In the genomic region with DNA sequence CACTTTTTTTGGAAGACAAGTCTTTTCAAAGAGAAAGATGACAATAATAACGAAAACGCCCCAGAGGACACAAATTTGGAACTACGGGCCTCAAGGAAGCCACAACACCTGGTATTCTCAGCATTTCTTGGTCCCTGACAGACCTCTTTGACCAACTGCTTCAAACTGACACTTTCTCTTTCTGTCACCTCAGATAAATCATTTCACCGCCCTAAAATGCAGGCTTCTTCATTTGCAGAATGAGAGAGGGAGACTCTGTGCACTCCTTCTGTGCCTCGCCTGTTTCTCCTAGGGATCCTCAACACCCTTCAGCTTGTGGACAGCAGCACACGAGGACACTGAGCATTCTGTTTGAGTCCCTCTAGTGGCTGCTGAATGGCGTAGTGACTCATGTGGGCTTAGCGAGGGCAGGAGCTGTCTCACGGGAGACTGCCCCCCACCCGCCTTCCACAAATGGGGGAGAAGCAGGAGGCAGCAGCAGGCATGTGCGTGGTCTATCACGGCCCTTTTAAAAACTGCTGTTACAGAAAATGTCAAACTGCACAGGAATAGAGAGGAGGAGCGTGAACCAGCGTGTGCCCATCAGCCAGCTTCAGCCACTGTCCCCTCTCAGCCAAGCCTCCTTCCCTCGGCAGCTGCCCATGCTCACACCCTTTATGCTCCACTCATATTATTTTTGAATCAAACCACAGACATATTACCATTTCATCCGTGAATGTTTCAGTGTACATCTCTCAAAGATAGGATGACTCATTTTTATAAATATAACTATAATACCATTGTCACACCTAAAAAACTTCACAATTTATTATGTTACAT, we compare ENCODE assay signal across 8 cellular contexts. TPM values are rescaled to one million over a fixed set of nuclear protein-coding genes. Genes with fewer than 3 reads are reported as not detected.
DNase-seq lines count a peak whose midpoint lies in the region; ATAC-seq, FAIRE-seq and TF ChIP-seq lines count a peak whose summit lies in the region.

No MANE protein-coding gene starts in this region.

- 78% methylated on average over 16 of the region's 16 CpGs for WGBS in A549 (ENCODE audit: missing lambda C conversion rate)
- WGBS in gastroesophageal sphincter (ENCODE audit: low coverage in 1 of 2), 2 donors: 49 to 75% methylated on average over 10 to 12 of the region's 16 CpGs

- H3K4me2 ChIP-seq in A549 (no peak overlapping the region), Loucy (ENCODE audit: low read depth, low read length, poor library complexity, severe bottlenecking) (no peak overlapping the region)

- peaks cover 39% of the 10 kb centered on the region for H3K36me3 Mint-ChIP-seq in nephron progenitor cell (ENCODE audit: low read depth)

- H3K4me3 ChIP-seq in A549 (no peak overlapping the region), HEK293 (ENCODE audit: low read depth, low read length) (no peak overlapping the region), Loucy (ENCODE audit: low read length, poor library complexity, severe bottlenecking) (no peak overlapping the region), gastroesophageal sphincter (no peak overlapping the region)

- H3K4me3 Mint-ChIP-seq in nephron progenitor cell: no peak overlapping the region

- H3K9me2 ChIP-seq in Loucy (replicated peaks; ENCODE audit: low read depth, low read length): no peaks in the 10 kb centered on the region

- H3K27ac Mint-ChIP-seq in nephron progenitor cell: no peak overlapping the region

- H3K27ac ChIP-seq in A549 (no peak overlapping the region), HEK293 (ENCODE audit: extremely low read depth, low read depth, low read length) (no peak overlapping the region), gastroesophageal sphincter (no peak overlapping the region)

- DNase-seq in A549 (ENCODE audit: low read depth in 1 of 2, low spot score in 1 of 2): peak; percentile 53 to 60
- no peak for DNase-seq in GM12891 (ENCODE audit: insufficient read length, low spot score)
- peak; percentile 20 to 59 for DNase-seq in dermis microvascular lymphatic vessel endothelial cell (ENCODE audit: low read depth in 2 of 2)
- DNase-seq in nephron progenitor cell: peak; percentile 17
- no peak for DNase-seq in NCI-H345 treated with DMSO at 0.1 percent for 48 hours (lab: John Stamatoyannopoulos, UW; ENCODE audit: unreplicated experiment)

- H3K36me3 ChIP-seq in HEK293 (ENCODE audit: control insufficient read depth in 2 of 2, insufficient read depth in 1 of 2, low read length in 2 of 2) (peaks cover 0 to 3% of the 10 kb centered on the region in 2 experiments; a peak in 1 of 3 replicates), Loucy (ENCODE audit: insufficient read depth, low read length) (no peaks in the 10 kb centered on the region), gastroesophageal sphincter (peaks cover 0 to 29% of the 10 kb centered on the region in 2 donors)

- peak; percentile 25 to 38; a peak in 3 of 5 replicates for TF ChIP-seq RAD21 in A549 (conservative IDR thresholded peaks at IDR 0.05 in 1 of 2, IDR thresholded peaks at IDR 0.05 in 1 of 2)

- CTCF ChIA-PET in A549 (lab: Yijun Ruan, JAX) (interaction anchor here (0.7 to 2.7 kb wide), 10 partner anchors 9 to 426 kb away, joined by 3 to 14 read pairs (median 4); no protein-coding TSS in a partner anchor), HEK293 (lab: Yijun Ruan, JAX) (interaction anchor here (0.6 to 1.3 kb wide), 8 partner anchors 13 to 1146 kb away, joined by 3 to 6 read pairs (median 3); no protein-coding TSS in a partner anchor)

- H3K4me1 ChIP-seq in A549: peaks cover 4% of the 10 kb centered on the region; the same call in 1 of the 3 replicates
- H3K4me1 ChIP-seq in HEK293 (ENCODE audit: control insufficient read depth, insufficient read depth, low read length): no peaks in the 10 kb centered on the region
- peaks cover 18% of the 10 kb centered on the region for H3K4me1 ChIP-seq in Loucy (ENCODE audit: insufficient read depth, low read length, poor library complexity, severe bottlenecking)
- H3K4me1 ChIP-seq in gastroesophageal sphincter: no peaks in the 10 kb centered on the region

- H3K79me2 ChIP-seq in Loucy (ENCODE audit: insufficient read depth, low read length): no peaks in the 10 kb centered on the region

- no peak overlapping the region for H3K9ac ChIP-seq in Loucy (ENCODE audit: low read depth, low read length, poor library complexity, severe bottlenecking)

- H4K20me1 ChIP-seq in Loucy (ENCODE audit: insufficient read depth, low read length, poor library complexity, severe bottlenecking): no peaks in the 10 kb centered on the region

- no peak overlapping the region for H2AFZ ChIP-seq in Loucy (ENCODE audit: low read length)

- peak; percentile 88 to 91; a peak in 5 of 6 replicates for ATAC-seq in A549
- ATAC-seq in gastroesophageal sphincter: no peak

- H3K9me3 Mint-ChIP-seq in nephron progenitor cell: no peaks in the 10 kb centered on the region

- peaks cover 6% of the 10 kb centered on the region for H3K27me3 Mint-ChIP-seq in nephron progenitor cell (ENCODE audit: low read depth, poor library complexity)

- FAIRE-seq in A549 (lab: Jason Lieb, UNC) (no peak), GM12891 (lab: Jason Lieb, UNC) (peak; percentile 97)

- POLR2A ChIA-PET in A549 (lab: Yijun Ruan, JAX): no interaction called here
- POLR2A ChIA-PET in HEK293 (lab: Yijun Ruan, JAX): no interaction called here

- TF ChIP-seq EP300 in A549 (IDR thresholded peaks at IDR 0.05) (no peak), gastroesophageal sphincter (IDR thresholded peaks at IDR 0.05) (no peak)

- TF ChIP-seq POLR2A in A549 (IDR thresholded peaks at IDR 0.05; ENCODE audit: low read length) (no peak), GM12891 (IDR thresholded peaks at IDR 0.05; ENCODE audit: low read depth, low read length) (peak; percentile 50; the same call in 1 of the 2 replicates), gastroesophageal sphincter (IDR thresholded peaks at IDR 0.05) (no peak)

- H3K9me3 ChIP-seq in A549 (no peaks in the 10 kb centered on the region), HEK293 (ENCODE audit: control insufficient read depth, insufficient read depth, low read depth, low read length) (no peaks in the 10 kb centered on the region), Loucy (ENCODE audit: insufficient read depth, low read depth, low read length) (no peaks in the 10 kb centered on the region), gastroesophageal sphincter (no peaks in the 10 kb centered on the region)

- H3K27me3 ChIP-seq in Loucy (ENCODE audit: insufficient read depth, low read length, poor library complexity, severe bottlenecking) (no peaks in the 10 kb centered on the region), gastroesophageal sphincter (no peaks in the 10 kb centered on the region)

- no peaks in the 10 kb centered on the region for H3F3A ChIP-seq in Loucy (ENCODE audit: low read depth)

- TF ChIP-seq CTCF in A549 (IDR thresholded peaks at IDR 0.05) (peak; percentile 43), HEK293 (tag by site-specific recombination; IDR thresholded peaks at IDR 0.05) (no peak), Loucy (conservative IDR thresholded peaks at IDR 0.05; ENCODE audit: low read length) (peak; percentile 67), nephron progenitor cell (IDR thresholded peaks at IDR 0.05) (no peak), gastroesophageal sphincter (IDR thresholded peaks at IDR 0.05) (peak in 1 of 4 experiments; percentile 10)

- H3K4me1 Mint-ChIP-seq in nephron progenitor cell: peaks cover 15% of the 10 kb centered on the region

TF ChIP-seq in A549, 52 proteins besides CTCF, POLR2A, EP300 and RAD21 (continues in another document):
- TF ChIP-seq FOSL2 (IDR thresholded peaks at IDR 0.05) (no peak), FOSL2 (CRISPR knock-in tag; IDR thresholded peaks at IDR 0.05) (peak; percentile 48), MAX (IDR thresholded peaks at IDR 0.05) (peak; percentile 50; the same call in 1 of the 2 replicates), KDM5A (IDR thresholded peaks at IDR 0.05) (no peak), NR3C1 (IDR thresholded peaks at IDR 0.05) (no peak), MAFK (IDR thresholded peaks at IDR 0.05; ENCODE audit: partially characterized antibody) (no peak), EHF (CRISPR knock-in tag; IDR thresholded peaks at IDR 0.05) (no peak)

TF ChIP-seq in GM12891, 5 proteins besides CTCF, POLR2A, EP300 and RAD21:
- TF ChIP-seq PAX5 (IDR thresholded peaks at IDR 0.05; ENCODE audit: insufficient read depth, low read length, severe bottlenecking): no peak
- peak; percentile 22; the same call in 1 of the 2 replicates for TF ChIP-seq POLR2AphosphoS5 (IDR thresholded peaks at IDR 0.05; ENCODE audit: low read depth, low read length)
- TF ChIP-seq POU2F2 (IDR thresholded peaks at IDR 0.05; ENCODE audit: low read depth, low read length): peak; percentile 67; the same call in 1 of the 2 replicates
TF ChIP-seq in GM12891: peak in this region for 2.

TF ChIP-seq in HEK293, 187 proteins besides CTCF, POLR2A, EP300 and RAD21 (continues in another document):
- TF ChIP-seq, protein P1, sequence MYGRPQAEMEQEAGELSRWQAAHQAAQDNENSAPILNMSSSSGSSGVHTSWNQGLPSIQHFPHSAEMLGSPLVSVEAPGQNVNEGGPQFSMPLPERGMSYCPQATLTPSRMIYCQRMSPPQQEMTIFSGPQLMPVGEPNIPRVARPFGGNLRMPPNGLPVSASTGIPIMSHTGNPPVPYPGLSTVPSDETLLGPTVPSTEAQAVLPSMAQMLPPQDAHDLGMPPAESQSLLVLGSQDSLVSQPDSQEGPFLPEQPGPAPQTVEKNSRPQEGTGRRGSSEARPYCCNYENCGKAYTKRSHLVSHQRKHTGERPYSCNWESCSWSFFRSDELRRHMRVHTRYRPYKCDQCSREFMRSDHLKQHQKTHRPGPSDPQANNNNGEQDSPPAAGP (tag by site-specific recombination; IDR thresholded peaks at IDR 0.05): no peak

RNA-seq across cellular contexts. Expression of gene GSDME, which starts 41.4 kb away (rescaled TPM):
- polyA plus RNA-seq in A549 (2011; rRNA removed) (55.9 and 57.5 TPM in 2 replicates), A549 (2017; fragmentation: RNase III; extraction: RNeasy Plus Mini Kit Qiagen cat#74134 plus additional on column Dnase treatment) (50.9 to 51.9 TPM (median 51.0 TPM) in 3 replicates)
- 42.9 and 48.2 TPM in 2 replicates for polyA plus RNA-seq in A549 (2012; cell fraction: cytosol; rRNA removed)
- polyA plus RNA-seq in A549 (2012; cell fraction: nucleus; rRNA removed): 40.3 and 55.3 TPM in 2 replicates
- polyA minus RNA-seq in A549 (2011; rRNA and poly(A)+ RNA removed): 45.3 and 48.9 TPM in 2 replicates
- polyA plus RNA-seq in GM12891 (2012; ENCODE audit: low read depth, missing spikeins): 122 TPM
- total RNA-seq in dermis microvascular lymphatic vessel endothelial cell (13.7 and 15.1 TPM in 2 replicates), gastroesophageal sphincter (1 to 10 TPM; 6.4 to 9.8 (median 8.4) TPM)

Comparison
In these comparisons a context has a peak if more than half of its experiments do, and no peak if none do; other contexts are left out.
1. DNase-seq: peak in A549 (2 of 2), dermis microvascular lymphatic vessel endothelial cell (2 of 2) and nephron progenitor cell (single experiment); none in GM12891 (single experiment) and NCI-H345 treated with DMSO at 0.1 percent for 48 hours (single experiment).
2. CTCF ChIP-seq: peak in A549 (single experiment) and Loucy (single experiment); none in HEK293 (single experiment) and nephron progenitor cell (single experiment).
3. Of the 5 proteins assayed by ChIP-seq in both HEK293 and A549: peak only in HEK293: none; only in A549: CTCF; in both: REST; in neither: 3.